9 cellular contexts compared by ENCODE assay signal in the genomic region with DNA sequence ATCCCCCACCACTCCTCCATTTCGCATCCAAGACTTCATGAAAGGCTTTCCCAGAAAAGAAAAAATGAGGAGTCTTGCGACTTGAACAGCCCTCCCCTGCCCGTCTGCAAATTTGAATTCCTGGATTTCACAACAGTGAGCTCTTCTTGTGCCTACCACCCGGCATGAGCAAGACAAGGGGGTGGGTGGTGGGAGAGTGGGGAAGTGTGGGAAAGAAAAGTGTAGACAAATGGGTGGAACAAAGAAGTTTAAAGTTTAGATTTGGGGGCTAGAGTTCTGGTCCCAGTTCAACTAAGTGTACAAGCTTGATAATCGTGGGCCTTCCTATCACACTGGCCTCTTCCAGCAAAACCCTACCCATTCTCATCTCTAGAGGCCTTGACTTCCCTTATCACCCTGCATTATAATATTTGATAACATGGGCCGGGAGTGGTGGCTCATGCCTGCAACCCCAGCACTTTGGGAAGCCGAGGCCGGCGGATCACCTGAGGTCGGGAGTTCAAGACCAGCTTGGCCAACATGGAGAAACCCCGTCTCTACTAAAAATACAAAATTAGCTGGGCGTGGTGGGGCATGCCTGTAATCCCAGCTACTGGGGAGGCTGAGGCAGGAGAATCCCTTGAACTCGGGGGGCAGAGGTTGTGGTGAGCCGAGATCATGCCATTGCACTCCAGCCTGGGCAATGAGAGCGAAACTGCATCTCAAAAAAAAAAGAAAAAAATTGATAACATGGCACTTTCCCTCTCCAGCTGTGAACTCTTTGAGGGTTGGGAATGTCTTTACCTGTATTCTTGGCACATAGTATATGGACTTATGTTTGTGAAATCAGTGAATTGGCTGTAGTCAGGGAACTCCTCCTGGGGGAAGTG. TPM values are rescaled to one million over a fixed set of nuclear protein-coding genes. Genes with fewer than 3 reads are reported as not detected.
A peak's percentile ranks its signal among the peaks of the same experiment; 100 is the strongest.
DNase-seq lines count a peak whose midpoint lies in the region; ATAC-seq, FAIRE-seq and TF ChIP-seq lines count a peak whose summit lies in the region.
"Had no signal": no experiment of that assay in that cellular context is flagged by ENCODE, and none has a peak within 500 bp of the region (broad histone marks: within the 10 kb centered on the region; RNA-seq: fewer than 3 reads in every experiment).

No MANE protein-coding gene starts in this region.

- H3K9me3 ChIP-seq in A549 (no peaks in the 10 kb centered on the region), HUES6 (ENCODE audit: control insufficient read depth, insufficient read depth, low read depth, low read length) (no peaks in the 10 kb centered on the region)

- ATAC-seq in A549: no peak
- no peak for ATAC-seq in GM21381 (IDR thresholded peaks at IDR 0.05; ENCODE audit: unreplicated experiment)
- ATAC-seq in esophagus mucosa: no peak
- ATAC-seq in HG03342 (IDR thresholded peaks at IDR 0.05; ENCODE audit: unreplicated experiment): no peak

- H3K4me1 Mint-ChIP-seq in MCF 10A (ENCODE audit: insufficient read depth, unreplicated experiment): peaks cover 46% of the 10 kb centered on the region
- H3K4me1 Mint-ChIP-seq in mesothelial cell of epicardium: peaks cover 61% of the 10 kb centered on the region

- H3K36me3 ChIP-seq in HUES6 (ENCODE audit: control insufficient read depth, insufficient read depth, low read length): peaks cover 34% of the 10 kb centered on the region

- H3K27ac ChIP-seq in A549 (peak overlapping the region; percentile 93 to 99), HUES6 (ENCODE audit: low read depth, low read length) (peak overlapping the region; percentile 82; the same call in 1 of the 2 replicates)

- peak overlapping the region; percentile 99 for H3K9ac ChIP-seq in HUES6 (ENCODE audit: low read length)

- no peak for TF ChIP-seq EP300 in A549 (IDR thresholded peaks at IDR 0.05)

- peaks cover 31% of the 10 kb centered on the region for H3K4me1 ChIP-seq in A549
- peaks cover 21% of the 10 kb centered on the region for H3K4me1 ChIP-seq in HUES6 (ENCODE audit: control insufficient read depth, insufficient read depth, low read length)

- intact Hi-C loops in MCF 10A (cut with micrococcal nuclease): loop anchor here (1.0 to 5.0 kb wide), 2 partner anchors 9 to 39 kb away; a partner anchor contains a TSS

- no peak for TF ChIP-seq RAD21 in A549 (conservative IDR thresholded peaks at IDR 0.05 in 1 of 2, IDR thresholded peaks at IDR 0.05 in 1 of 2)

- TF ChIP-seq POLR2A in A549 (IDR thresholded peaks at IDR 0.05; ENCODE audit: low read length): no peak

- peak overlapping the region; percentile 91 for H3K4me3 ChIP-seq in A549
- peak overlapping the region; percentile 97 for H3K4me3 ChIP-seq in HUES6 (ENCODE audit: low read depth, low read length)

- no peaks in the 10 kb centered on the region for H3K27me3 Mint-ChIP-seq in MCF 10A (ENCODE audit: insufficient read depth, unreplicated experiment)
- H3K27me3 Mint-ChIP-seq in mesothelial cell of epicardium (ENCODE audit: low read depth): no peaks in the 10 kb centered on the region

- FAIRE-seq in A549 (lab: Jason Lieb, UNC): no peak

- peak overlapping the region; percentile 99 for H3K4me2 ChIP-seq in A549

- no TSS peak for BruUV-seq in MCF 10A (replicated peaks; lab: Mats Ljungman, UMichigan)

- H3K27ac Mint-ChIP-seq in MCF 10A (ENCODE audit: low read depth, unreplicated experiment) (peak overlapping the region; percentile 64), mesothelial cell of epicardium (peak overlapping the region; percentile 94)

- POLR2A ChIA-PET in A549 (lab: Yijun Ruan, JAX): interaction anchor here (0.7 to 1.5 kb wide), 8 partner anchors 9 to 166 kb away, joined by 3 to 11 read pairs (median 4); a partner anchor contains a TSS
- POLR2A ChIA-PET in MCF 10A (lab: Yijun Ruan, JAX): interaction anchor here (0.6 to 7.9 kb wide), 34 partner anchors 9 to 1657 kb away, joined by 3 to 263 read pairs (median 4); a partner anchor contains a TSS

- CTCF ChIA-PET in A549 (lab: Yijun Ruan, JAX): interaction anchor here (0.6 to 1.5 kb wide), 4 partner anchors 9 to 314 kb away, joined by 3 to 4 read pairs (median 4); a partner anchor contains a TSS
- CTCF ChIA-PET in MCF 10A (lab: Yijun Ruan, JAX): interaction anchor here (0.6 to 0.9 kb wide), 3 partner anchors 37 to 164 kb away, joined by 3 read pairs; a partner anchor contains a TSS

- peaks cover 66% of the 10 kb centered on the region for H3K36me3 Mint-ChIP-seq in MCF 10A (ENCODE audit: insufficient read depth, unreplicated experiment)
- peaks cover 4% of the 10 kb centered on the region for H3K36me3 Mint-ChIP-seq in mesothelial cell of epicardium

- no peaks in the 10 kb centered on the region for H3K27me3 ChIP-seq in HUES6 (ENCODE audit: control insufficient read depth, insufficient read depth, low read length)

- peak overlapping the region; percentile 89 for H3K4me3 Mint-ChIP-seq in MCF 10A (ENCODE audit: unreplicated experiment)
- peak overlapping the region; percentile 86 for H3K4me3 Mint-ChIP-seq in mesothelial cell of epicardium

- no peak for DNase-seq in A549 (ENCODE audit: low read depth in 1 of 2, low spot score in 1 of 2)
- DNase-seq in MCF 10A (ENCODE audit: unreplicated experiment): peak; percentile 39
- no peak for DNase-seq in mesothelial cell of epicardium (ENCODE audit: low spot score in 2 of 2, unreplicated experiment in 2 of 2)
- no peak for DNase-seq in NOMO-1 (lab: John Stamatoyannopoulos, UW; ENCODE audit: unreplicated experiment in 2 of 2)

- 68% methylated on average over 11 of the region's 15 CpGs for WGBS in A549 (ENCODE audit: missing lambda C conversion rate)

- TF ChIP-seq CTCF in A549 (IDR thresholded peaks at IDR 0.05) (no peak), MCF 10A (IDR thresholded peaks at IDR 0.05; ENCODE audit: unreplicated experiment) (no peak), mesothelial cell of epicardium (IDR thresholded peaks at IDR 0.05; ENCODE audit: unreplicated experiment) (no peak)

- H3K9me3 Mint-ChIP-seq in MCF 10A (ENCODE audit: unreplicated experiment) (no peaks in the 10 kb centered on the region), mesothelial cell of epicardium (no peaks in the 10 kb centered on the region)

TF ChIP-seq in A549, 52 proteins besides CTCF, POLR2A, EP300 and RAD21 (continues in another document):
- TF ChIP-seq MAFK (IDR thresholded peaks at IDR 0.05; ENCODE audit: partially characterized antibody) (no peak), ZC3H11A (IDR thresholded peaks at IDR 0.05) (no peak), FOSL2 (IDR thresholded peaks at IDR 0.05) (no peak), FOSL2 (CRISPR knock-in tag; IDR thresholded peaks at IDR 0.05) (no peak), KDM1A (IDR thresholded peaks at IDR 0.05; ENCODE audit: low read depth) (no peak), ZFP36 (IDR thresholded peaks at IDR 0.05; ENCODE audit: borderline replicate concordance, partially characterized antibody) (no peak), RFX5 (IDR thresholded peaks at IDR 0.05) (no peak), JUNB (IDR thresholded peaks at IDR 0.05) (no peak), TP53 (CRISPR knock-in tag; IDR thresholded peaks at IDR 0.05) (no peak)
- TF ChIP-seq, protein P1, sequence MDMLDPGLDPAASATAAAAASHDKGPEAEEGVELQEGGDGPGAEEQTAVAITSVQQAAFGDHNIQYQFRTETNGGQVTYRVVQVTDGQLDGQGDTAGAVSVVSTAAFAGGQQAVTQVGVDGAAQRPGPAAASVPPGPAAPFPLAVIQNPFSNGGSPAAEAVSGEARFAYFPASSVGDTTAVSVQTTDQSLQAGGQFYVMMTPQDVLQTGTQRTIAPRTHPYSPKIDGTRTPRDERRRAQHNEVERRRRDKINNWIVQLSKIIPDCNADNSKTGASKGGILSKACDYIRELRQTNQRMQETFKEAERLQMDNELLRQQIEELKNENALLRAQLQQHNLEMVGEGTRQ (IDR thresholded peaks at IDR 0.05): no peak

RNA-seq across cellular contexts. Expression of a gene that starts 0.7 kb away (rescaled TPM):
- 6.0 and 6.1 TPM in 2 replicates for polyA plus RNA-seq in A549 (2011; rRNA removed)
- polyA plus RNA-seq in A549 (2012; cell fraction: cytosol; rRNA removed): 5.8 and 6.9 TPM in 2 replicates
- polyA plus RNA-seq in A549 (2012; cell fraction: nucleus; rRNA removed): 4.4 and 5.4 TPM in 2 replicates
- 10.7 to 13.6 TPM (median 11.9 TPM) in 3 replicates for polyA plus RNA-seq in A549 (2017; fragmentation: RNase III; extraction: RNeasy Plus Mini Kit Qiagen cat#74134 plus additional on column Dnase treatment)
- 5.3 and 6.7 TPM in 2 replicates for polyA minus RNA-seq in A549 (2011; rRNA and poly(A)+ RNA removed)
- 15.5 and 16.6 TPM in 2 replicates for total RNA-seq in MCF 10A (2022)
- 19.0 to 19.3 TPM (median 19.2 TPM) in 3 replicates for total RNA-seq in mesothelial cell of epicardium
- total RNA-seq in esophagus mucosa: 18.1 TPM

RNA-seq across cellular contexts. Expression of a gene that starts 3.6 kb away (rescaled TPM):
- polyA plus RNA-seq in A549 (2011; rRNA removed) (10.0 and 11.0 TPM in 2 replicates), A549 (2017; fragmentation: RNase III; extraction: RNeasy Plus Mini Kit Qiagen cat#74134 plus additional on column Dnase treatment) (9.7 to 11.7 TPM (median 11.0 TPM) in 3 replicates)
- 7.2 TPM in 2 replicates for polyA plus RNA-seq in A549 (2012; cell fraction: cytosol; rRNA removed)
- 7.1 and 7.4 TPM in 2 replicates for polyA plus RNA-seq in A549 (2012; cell fraction: nucleus; rRNA removed)
- polyA minus RNA-seq in A549 (2011; rRNA and poly(A)+ RNA removed): 4.6 and 5.8 TPM in 2 replicates
- total RNA-seq in MCF 10A (2022) (13.0 and 13.6 TPM in 2 replicates), mesothelial cell of epicardium (12.7 to 14.8 TPM (median 14.3 TPM) in 3 replicates), esophagus mucosa (8.2 TPM)

RNA-seq across cellular contexts. Expression of a gene that starts 4.6 kb away (rescaled TPM):
- polyA plus RNA-seq in A549 (2011; rRNA removed): 41.8 and 61.0 TPM in 2 replicates
- 59.0 and 63.8 TPM in 2 replicates for polyA plus RNA-seq in A549 (2012; cell fraction: cytosol; rRNA removed)
- 65.7 and 98.3 TPM in 2 replicates for polyA plus RNA-seq in A549 (2012; cell fraction: nucleus; rRNA removed)
- 134 to 141 TPM (median 141 TPM) in 3 replicates for polyA plus RNA-seq in A549 (2017; fragmentation: RNase III; extraction: RNeasy Plus Mini Kit Qiagen cat#74134 plus additional on column Dnase treatment)
- 84.6 and 91.4 TPM in 2 replicates for polyA minus RNA-seq in A549 (2011; rRNA and poly(A)+ RNA removed)
- 197 and 209 TPM in 2 replicates for total RNA-seq in MCF 10A (2022)
- total RNA-seq in mesothelial cell of epicardium: 155 to 157 TPM (median 157 TPM) in 3 replicates
- 108 TPM for total RNA-seq in esophagus mucosa

RNA-seq across cellular contexts. Expression of a gene that starts 5.5 kb away (rescaled TPM):
- polyA plus RNA-seq in A549 (2011; rRNA removed) (2.6 and 4.1 TPM in 2 replicates), A549 (2017; fragmentation: RNase III; extraction: RNeasy Plus Mini Kit Qiagen cat#74134 plus additional on column Dnase treatment) (1.5 to 2.1 TPM (median 1.9 TPM) in 3 replicates)
- 3.2 and 3.4 TPM in 2 replicates for polyA plus RNA-seq in A549 (2012; cell fraction: cytosol; rRNA removed)
- 2.7 and 3.4 TPM in 2 replicates for polyA plus RNA-seq in A549 (2012; cell fraction: nucleus; rRNA removed)
- 1.7 and 5.0 TPM in 2 replicates for polyA minus RNA-seq in A549 (2011; rRNA and poly(A)+ RNA removed)
- total RNA-seq in MCF 10A (2022) (5.0 and 5.2 TPM in 2 replicates), mesothelial cell of epicardium (2.4 to 3.4 TPM (median 3.1 TPM) in 3 replicates), esophagus mucosa (1.6 TPM)
- total RNA-seq: glomerular endothelial cell had no signal

RNA-seq across cellular contexts. Expression of a gene that starts 8.5 kb away (rescaled TPM):
- polyA plus RNA-seq in A549 (2011; rRNA removed) (5.9 and 6.7 TPM in 2 replicates), A549 (2017; fragmentation: RNase III; extraction: RNeasy Plus Mini Kit Qiagen cat#74134 plus additional on column Dnase treatment) (9.0 to 12.3 TPM (median 9.9 TPM) in 3 replicates)
- 2.6 and 3.0 TPM in 2 replicates for polyA plus RNA-seq in A549 (2012; cell fraction: cytosol; rRNA removed)
- 35.0 and 49.2 TPM in 2 replicates for polyA plus RNA-seq in A549 (2012; cell fraction: nucleus; rRNA removed)
- 3.3 and 3.5 TPM in 2 replicates for polyA minus RNA-seq in A549 (2011; rRNA and poly(A)+ RNA removed)
- total RNA-seq in MCF 10A (2022) (14.4 and 16.0 TPM in 2 replicates), mesothelial cell of epicardium (34.2 to 37.5 TPM (median 36.5 TPM) in 3 replicates), esophagus mucosa (2.6 TPM)
